ENCODE assay signal across 20 cellular contexts in genomic region chr2:176648691-176649297, GRCh38.
DNase-seq lines count a peak whose midpoint lies in the region; ATAC-seq, FAIRE-seq and TF ChIP-seq lines count a peak whose summit lies in the region.
"Had no signal": no experiment of that assay in that cellular context is flagged by ENCODE, and none has a peak within 500 bp of the region (broad histone marks: within the 10 kb centered on the region; RNA-seq: fewer than 3 reads in every experiment).

No MANE protein-coding gene starts in this region.

- H3F3A ChIP-seq in SK-N-SH (replicated peaks; ENCODE audit: insufficient read depth): no peaks in the 10 kb centered on the region

- no peaks in the 10 kb centered on the region for H3K79me2 ChIP-seq in SK-N-SH (ENCODE audit: insufficient read depth)

- H3K9me2 ChIP-seq in SK-N-SH: no peaks in the 10 kb centered on the region

- DNase-seq in NCI-H2107 treated with DMSO at 0.1 percent for 48 hours (lab: John Stamatoyannopoulos, UW; ENCODE audit: unreplicated experiment) (peak; percentile 29), NCI-H2107 (lab: John Stamatoyannopoulos, UW) (no peak), H54 (ENCODE audit: insufficient read length, low spot score) (no peak), NCI-H345 treated with DMSO at 0.1 percent for 48 hours (lab: John Stamatoyannopoulos, UW; ENCODE audit: unreplicated experiment) (peak; percentile 29), SK-N-SH (no peak), amygdala (lab: John Stamatoyannopoulos, UW) (no peak)
- DNase-seq: CD4-positive, alpha-beta T cell; IMR-90; Karpas-422; NCI-H1694 treated with DMSO at 0.1 percent for 48 hours; NCI-H2171; NCI-H524 had no signal

- no peak overlapping the region for H3K4me3 ChIP-seq in SK-N-SH (ENCODE audit: low read depth in 2 of 2, low read length in 1 of 2)

- no peak for ATAC-seq in HG02840 (IDR thresholded peaks at IDR 0.05; ENCODE audit: low FRiP score, unreplicated experiment)
- ATAC-seq in HG03460 (IDR thresholded peaks at IDR 0.05; ENCODE audit: unreplicated experiment): no peak
- ATAC-seq: Right ventricle myocardium inferior had no signal

- 78% methylated on average over 8 of the region's 8 CpGs for WGBS in SK-N-SH (ENCODE audit: low lambda C conversion rate)

- FAIRE-seq in H54 (lab: Jason Lieb, UNC): peak; percentile 11
- FAIRE-seq: GM12891, GM19239, H1, RCC 7860 had no signal

- TF ChIP-seq EP300 in SK-N-SH (IDR thresholded peaks at IDR 0.05; ENCODE audit: borderline replicate concordance in 1 of 2, low read depth in 1 of 2, low read length in 1 of 2): peak in 1 of 2 experiments; percentile 34; a peak in 1 of 4 replicates

- no peak overlapping the region for H3K9ac ChIP-seq in SK-N-SH

- no peaks in the 10 kb centered on the region for H3K36me3 ChIP-seq in SK-N-SH (replicated peaks in 1 of 2; ENCODE audit: control insufficient read depth in 1 of 2, insufficient read depth in 2 of 2, low read length in 1 of 2)

- TF ChIP-seq RAD21 in SK-N-SH (IDR thresholded peaks at IDR 0.05; ENCODE audit: low read length): no peak

- no peaks in the 10 kb centered on the region for H3K9me3 ChIP-seq in SK-N-SH

- peaks cover 9 to 32% of the 10 kb centered on the region in 2 experiments; a peak in 3 of 4 replicates for H3K4me1 ChIP-seq in SK-N-SH (ENCODE audit: control insufficient read depth in 1 of 2, insufficient read depth in 2 of 2, low read depth in 1 of 2, low read length in 1 of 2)

- POLR2A ChIA-PET in SK-N-SH (lab: Yijun Ruan, JAX): no interaction called here

- no peak overlapping the region for H3K27ac ChIP-seq in SK-N-SH (ENCODE audit: low read depth in 2 of 2, low read length in 1 of 2)
- H3K27ac ChIP-seq: HL-60 had no signal

- TF ChIP-seq CTCF in SK-N-SH (IDR thresholded peaks at IDR 0.05): no peak

- H4K20me1 ChIP-seq in SK-N-SH (ENCODE audit: insufficient read depth): no peaks in the 10 kb centered on the region

- CTCF ChIA-PET in SK-N-SH (lab: Yijun Ruan, JAX): interaction anchor here (0.6 to 31.9 kb wide), 7 partner anchors 8 to 814 kb away, joined by 3 to 1047 read pairs (median 75); partner anchors contain the start of genes HOXD8 and HOXD9

- H3K27me3 ChIP-seq in SK-N-SH (ENCODE audit: insufficient read depth): no peaks in the 10 kb centered on the region

- H2AFZ ChIP-seq in SK-N-SH (ENCODE audit: low read depth): no peak overlapping the region

- TF ChIP-seq POLR2A in H54 (IDR thresholded peaks at IDR 0.05; ENCODE audit: low read depth, low read length): no peak

- no peak overlapping the region for H3K4me2 ChIP-seq in SK-N-SH

TF ChIP-seq in SK-N-SH, 30 proteins besides CTCF, POLR2A, EP300 and RAD21:
- TF ChIP-seq GATA2 (CRISPR knock-in tag; IDR thresholded peaks at IDR 0.05) (0 out of 2 replicates have a peak, but pooled peaks have one; percentile 16), EZH2phosphoT487 (IDR thresholded peaks at IDR 0.05; ENCODE audit: borderline replicate concordance, low read depth) (no peak)
- TF ChIP-seq, protein P1, sequence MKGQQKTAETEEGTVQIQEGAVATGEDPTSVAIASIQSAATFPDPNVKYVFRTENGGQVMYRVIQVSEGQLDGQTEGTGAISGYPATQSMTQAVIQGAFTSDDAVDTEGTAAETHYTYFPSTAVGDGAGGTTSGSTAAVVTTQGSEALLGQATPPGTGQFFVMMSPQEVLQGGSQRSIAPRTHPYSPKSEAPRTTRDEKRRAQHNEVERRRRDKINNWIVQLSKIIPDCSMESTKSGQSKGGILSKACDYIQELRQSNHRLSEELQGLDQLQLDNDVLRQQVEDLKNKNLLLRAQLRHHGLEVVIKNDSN (IDR thresholded peaks at IDR 0.05; ENCODE audit: borderline replicate concordance, low read depth): no peak

Comparison
In these comparisons a context has a peak if more than half of its experiments do, and no peak if none do; other contexts are left out.
1. DNase-seq: peak in NCI-H2107 treated with DMSO at 0.1 percent for 48 hours (single experiment) and NCI-H345 treated with DMSO at 0.1 percent for 48 hours (single experiment); none in NCI-H2107 (single experiment), H54 (single experiment), SK-N-SH (single experiment) and amygdala (0 of 56).